ENCODE assay signal across 24 cellular contexts in the genomic region with DNA sequence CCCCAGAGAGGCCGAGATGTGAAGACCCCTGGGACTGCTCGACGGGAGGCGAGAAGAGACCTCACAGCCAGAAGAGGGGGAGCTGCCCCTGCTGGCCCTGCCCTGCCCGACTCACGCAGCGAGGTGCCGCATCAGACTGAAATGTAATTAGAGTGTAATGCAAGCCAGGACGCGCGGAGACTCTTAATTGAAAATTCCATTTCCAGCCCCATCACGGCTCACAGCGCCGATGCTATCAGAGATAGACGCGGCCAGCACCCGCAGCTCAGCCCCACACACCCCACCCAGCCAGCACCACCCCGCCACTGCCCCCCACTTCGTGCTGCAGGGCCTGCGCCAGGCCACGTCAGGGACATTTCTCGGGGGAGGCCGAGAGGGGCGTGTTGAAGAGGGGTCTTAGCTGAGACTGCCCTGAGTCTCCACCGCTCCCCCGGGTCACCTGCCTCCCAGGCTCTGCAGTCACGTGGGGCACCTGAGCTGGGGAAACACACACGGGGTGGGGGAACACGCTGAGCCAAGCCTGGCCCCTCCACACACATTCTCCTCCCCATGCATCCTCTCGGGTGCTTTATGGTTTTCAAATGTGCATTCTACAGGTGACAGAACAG.
"Had no signal": no experiment of that assay in that cellular context is flagged by ENCODE, and none has a peak within 500 bp of the region (broad histone marks: within the 10 kb centered on the region; RNA-seq: fewer than 3 reads in every experiment).

No MANE protein-coding gene starts in this region.

- H3K4me1 ChIP-seq: pancreas had no signal

- H3K27ac ChIP-seq: colonic mucosa, epithelial cell of prostate, gastrocnemius medialis, lower lobe of right lung, neutrophil, pancreas, right lobe of liver, thoracic aorta, upper lobe of left lung had no signal

- H3K4me3 ChIP-seq: colonic mucosa, gastrocnemius medialis, hepatocyte, lower lobe of right lung, pancreas, right lobe of liver, thoracic aorta, tibial nerve, upper lobe of left lung had no signal

- DNase-seq: colonic mucosa; effector CD8-positive, alpha-beta T cell; foreskin fibroblast; gastrocnemius medialis; head of caudate nucleus; kidney glomerular epithelial cell; left colon; left ventricle myocardium superior; lower lobe of right lung; naive thymus-derived CD8-positive, alpha-beta T cell; nephron progenitor cell; retina; right lobe of liver; small intestine; stimulated activated CD4-positive, alpha-beta T cell treated with anti-CD3 and anti-CD28 coated beads, Interleukin-15, amount 100 ng/mL, for 24 hours; stimulated activated CD4-positive, alpha-beta T cell treated with anti-CD3 and anti-CD28 coated beads, Interleukin-2, amount 100 ng/mL, for 48 hours; stimulated activated naive B cell treated with anti-CD40 and anti-IgM and Interleukin-4, amounts not matched to agents 10 μg/mL and 1 μg/mL and 100 μg/mL, for 72 hours had no signal

- H3K9me3 ChIP-seq: colonic mucosa, gastrocnemius medialis, lower lobe of right lung, neutrophil, pancreas, right lobe of liver, thoracic aorta, tibial nerve, upper lobe of left lung had no signal

- H3K27me3 ChIP-seq: colonic mucosa, gastrocnemius medialis, hepatocyte, pancreas, right lobe of liver, tibial nerve, upper lobe of left lung had no signal

- H3K36me3 ChIP-seq: colonic mucosa, gastrocnemius medialis, lower lobe of right lung, neutrophil, pancreas, right lobe of liver, thoracic aorta, tibial nerve, upper lobe of left lung had no signal
